In the genomic region with DNA sequence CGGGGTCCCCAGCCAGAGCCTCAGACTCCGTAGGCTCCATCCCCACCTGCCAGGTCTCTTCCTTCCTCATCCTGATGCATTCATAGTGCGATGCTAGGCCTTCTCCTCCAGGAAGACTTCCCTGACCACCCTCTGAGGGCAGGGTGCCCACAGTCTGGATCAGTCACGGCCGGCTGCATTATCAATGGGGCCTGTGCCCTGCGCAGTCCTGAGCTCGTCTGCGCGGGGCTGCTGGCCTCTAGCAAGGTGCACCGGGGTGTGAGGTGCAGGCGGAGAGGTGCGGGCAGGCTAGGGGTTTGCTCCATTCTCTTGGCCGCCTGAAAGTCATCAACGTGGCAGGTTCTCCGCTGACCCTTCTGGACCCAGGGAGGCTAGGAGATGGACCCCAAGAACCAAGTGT, we compare ENCODE assay signal across 32 cellular contexts. TPM values are rescaled to one million over a fixed set of nuclear protein-coding genes. Genes with fewer than 3 reads are reported as not detected.
"Had no signal": no experiment of that assay in that cellular context is flagged by ENCODE, and none has a peak within 500 bp of the region (broad histone marks: within the 10 kb centered on the region; RNA-seq: fewer than 3 reads in every experiment).

No MANE protein-coding gene starts in this region.

- H3K9me3 ChIP-seq: breast epithelium, esophagus squamous epithelium, sigmoid colon, uterus had no signal

- H3K27ac Mint-ChIP-seq: activated CD4-positive, alpha-beta memory T cell treated with anti-CD3 and anti-CD28 coated beads for 36 hours; activated T-helper 1 cell treated with anti-CD3 and anti-CD28 coated beads, Interleukin-12 subunit alpha, Interleukin-12 subunit beta, Interleukin-2, Interleukin-4 antibody, amounts not matched to agents 30 ng/mL and 10 ng/mL and 1 ng/mL, durations not matched to agents 14 hours and 24 hours and 36 hours; stimulated activated memory B cell treated with anti-CD40 and anti-IgM and Interleukin-4, amounts not matched to agents 10 μg/mL and 1 μg/mL and 100 μg/mL, for 72 hours; stimulated activated naive CD8-positive, alpha-beta T cell treated with anti-CD3 and anti-CD28 coated beads, Interleukin-15, amount 100 ng/mL, for 72 hours; T-helper 17 cell; type B pancreatic cell had no signal

- H3K4me1 ChIP-seq: breast epithelium, esophagus squamous epithelium, sigmoid colon, uterus had no signal

- H3K27ac ChIP-seq: breast epithelium, epithelial cell of prostate, esophagus squamous epithelium, sigmoid colon, uterus, WERI-Rb-1 had no signal

- H3K36me3 ChIP-seq: breast epithelium, esophagus squamous epithelium, sigmoid colon, uterus, WERI-Rb-1 had no signal

- DNase-seq: activated CD4-positive, alpha-beta T cell treated with anti-CD3 and anti-CD28 coated beads for 48 hours; activated CD8-positive, alpha-beta memory T cell treated with anti-CD3 and anti-CD28 coated beads, Interleukin-2, amount 50 U/mL, for 4 hours; activated gamma-delta T cell; activated naive CD4-positive, alpha-beta T cell treated with anti-CD3 and anti-CD28 coated beads, Interleukin-2, amount 50 U/mL, for 16 hours; activated T-cell treated with anti-CD3 and anti-CD28 coated beads, Interleukin-2, amount 50 U/mL, for 1 hour; effector CD8-positive, alpha-beta T cell; esophagus squamous epithelium; foreskin melanocyte; sigmoid colon; small intestine; stimulated activated CD4-positive, alpha-beta T cell treated with anti-CD3 and anti-CD28 coated beads, Interleukin-1b, Interleukin-23, amount 100 ng/mL, for 48 hours; stimulated activated CD4-positive, alpha-beta T cell treated with anti-CD3 and anti-CD28 coated beads, Interleukin-4, amount 100 ng/mL, for 4 hours; stimulated activated naive CD8-positive, alpha-beta T cell treated with anti-CD3 and anti-CD28 coated beads, Interleukin-15, amount 100 ng/mL, for 72 hours; substantia nigra; SW 1271; T-helper 17 cell; T1000; uterus; WERI-Rb-1 had no signal

- H3K36me3 Mint-ChIP-seq: activated CD4-positive, alpha-beta memory T cell treated with anti-CD3 and anti-CD28 coated beads for 36 hours; naive thymus-derived CD8-positive, alpha-beta T cell; stimulated activated memory B cell treated with anti-CD40 and anti-IgM and Interleukin-4, amounts not matched to agents 10 μg/mL and 1 μg/mL and 100 μg/mL, for 72 hours; type B pancreatic cell had no signal

- H3K4me3 ChIP-seq: breast epithelium, esophagus squamous epithelium, sigmoid colon, uterus had no signal

- ATAC-seq: stimulated activated memory B cell treated with anti-CD40 and anti-IgM and Interleukin-4, amounts not matched to agents 10 μg/mL and 1 μg/mL and 100 μg/mL, for 72 hours had no signal

- H3K27me3 ChIP-seq: uterus had no signal

- FAIRE-seq: colon, endometrium, islet of Langerhans, small intestine had no signal

- H3K4me3 Mint-ChIP-seq: activated CD4-positive, alpha-beta memory T cell treated with anti-CD3 and anti-CD28 coated beads for 36 hours; activated T-helper 1 cell treated with anti-CD3 and anti-CD28 coated beads, Interleukin-12 subunit alpha, Interleukin-12 subunit beta, Interleukin-2, Interleukin-4 antibody, amounts not matched to agents 30 ng/mL and 10 ng/mL and 1 ng/mL, durations not matched to agents 14 hours and 24 hours and 36 hours; central memory CD8-positive, alpha-beta T cell; stimulated activated memory B cell treated with anti-CD40 and anti-IgM and Interleukin-4, amounts not matched to agents 10 μg/mL and 1 μg/mL and 100 μg/mL, for 72 hours; stimulated activated naive CD8-positive, alpha-beta T cell treated with anti-CD3 and anti-CD28 coated beads, Interleukin-15, amount 100 ng/mL, for 72 hours; T-helper 17 cell; type B pancreatic cell had no signal

- H3K9me3 Mint-ChIP-seq: activated CD4-positive, alpha-beta memory T cell treated with anti-CD3 and anti-CD28 coated beads for 36 hours; central memory CD8-positive, alpha-beta T cell; naive thymus-derived CD8-positive, alpha-beta T cell; stimulated activated memory B cell treated with anti-CD40 and anti-IgM and Interleukin-4, amounts not matched to agents 10 μg/mL and 1 μg/mL and 100 μg/mL, for 72 hours; type B pancreatic cell had no signal

RNA-seq across cellular contexts. Expression of gene CBFA2T3, which starts 59.8 kb away (rescaled TPM):
- total RNA-seq: activated CD8-positive, alpha-beta memory T cell treated with anti-CD3 and anti-CD28 coated beads for 36 hours; activated T-helper 1 cell treated with anti-CD3 and anti-CD28 coated beads, Interleukin-12 subunit alpha, Interleukin-12 subunit beta, Interleukin-2, Interleukin-4 antibody, amounts not matched to agents 30 ng/mL and 10 ng/mL and 1 ng/mL, durations not matched to agents 14 hours and 24 hours and 36 hours; dermis microvascular lymphatic vessel endothelial cell had no signal
